ENCODE assay signal across 9 cellular contexts in genomic region chr14:34931206-34931605, GRCh38. TPM values are rescaled to one million over a fixed set of nuclear protein-coding genes. Genes with fewer than 3 reads are reported as not detected.
A peak's percentile ranks its signal among the peaks of the same experiment; 100 is the strongest.
DNase-seq lines count a peak whose midpoint lies in the region; ATAC-seq and TF ChIP-seq lines count a peak whose summit lies in the region.
"Had no signal": no experiment of that assay in that cellular context is flagged by ENCODE, and none has a peak within 500 bp of the region (broad histone marks: within the 10 kb centered on the region; RNA-seq: fewer than 3 reads in every experiment).

No MANE protein-coding gene starts in this region.

- peaks cover 3% of the 10 kb centered on the region for H3K36me3 Mint-ChIP-seq in IgD-negative memory B cell
- H3K36me3 Mint-ChIP-seq in effector memory CD8-positive, alpha-beta T cell (ENCODE audit: insufficient read depth): peaks cover 6% of the 10 kb centered on the region

- DNase-seq in activated CD4-positive, alpha-beta T cell treated with anti-CD3 and anti-CD28 coated beads for 4 hours: peak; percentile 39 to 40
- no peak for DNase-seq in activated CD4-positive, alpha-beta T cell treated with anti-CD3 and anti-CD28 coated beads for 1 hour
- DNase-seq in effector memory CD8-positive, alpha-beta T cell: peak; percentile 18 to 35 (median 23)
- DNase-seq in stimulated activated naive CD4-positive, alpha-beta T cell treated with Interleukin-2 at 50 U/mL for 16 hours (lab: John Stamatoyannopoulos, UW): peak; percentile 5
- DNase-seq in GM10266 (ENCODE audit: extremely low spot score) (no peak), NCI-H345 (lab: John Stamatoyannopoulos, UW) (no peak)
- DNase-seq: NCI-H524 had no signal

- H3K27me3 Mint-ChIP-seq in IgD-negative memory B cell: no peaks in the 10 kb centered on the region
- no peaks in the 10 kb centered on the region for H3K27me3 Mint-ChIP-seq in effector memory CD8-positive, alpha-beta T cell

- no peak for TF ChIP-seq CTCF in GM10266 (IDR thresholded peaks at IDR 0.05; ENCODE audit: control insufficient read depth, insufficient read depth, low read depth, missing control alignments)

- peaks cover 15 to 18% (median 17%) of the 10 kb centered on the region in 3 donors for H3K4me1 Mint-ChIP-seq in IgD-negative memory B cell
- peaks cover 15 to 24% of the 10 kb centered on the region in 2 donors for H3K4me1 Mint-ChIP-seq in effector memory CD8-positive, alpha-beta T cell (ENCODE audit: low read depth in 2 of 2)

- H3K9me3 Mint-ChIP-seq in IgD-negative memory B cell: no peaks in the 10 kb centered on the region
- H3K9me3 Mint-ChIP-seq in effector memory CD8-positive, alpha-beta T cell: no peaks in the 10 kb centered on the region

- peak overlapping the region; percentile 7 to 50 (median 24) for H3K4me3 Mint-ChIP-seq in IgD-negative memory B cell
- peak overlapping the region; percentile 67 to 77 for H3K4me3 Mint-ChIP-seq in effector memory CD8-positive, alpha-beta T cell

- H3K27ac Mint-ChIP-seq in IgD-negative memory B cell: peak overlapping the region; percentile 21 to 92 (median 84)
- peak overlapping the region; percentile 94 for H3K27ac Mint-ChIP-seq in effector memory CD8-positive, alpha-beta T cell

- ATAC-seq in effector memory CD8-positive, alpha-beta T cell (replicated peaks): peak; percentile 93
- no peak for ATAC-seq in HG03045 (IDR thresholded peaks at IDR 0.05; ENCODE audit: unreplicated experiment)

RNA-seq across cellular contexts. Expression of gene SRP54, which starts 51.6 kb away (rescaled TPM):
- polyA plus RNA-seq in IgD-negative memory B cell: 35.1 TPM

RNA-seq across cellular contexts. Expression of gene BAZ1A, which starts 56.0 kb away (rescaled TPM):
- polyA plus RNA-seq in IgD-negative memory B cell: 20.6 TPM

Comparison
In these comparisons a context has a peak if more than half of its experiments do, and no peak if none do; other contexts are left out.
1. DNase-seq: peak in activated CD4-positive, alpha-beta T cell treated with anti-CD3 and anti-CD28 coated beads for 4 hours (2 of 2), effector memory CD8-positive, alpha-beta T cell (3 of 3) and stimulated activated naive CD4-positive, alpha-beta T cell treated with Interleukin-2 at 50 U/mL for 16 hours (single experiment); none in activated CD4-positive, alpha-beta T cell treated with anti-CD3 and anti-CD28 coated beads for 1 hour (single experiment), GM10266 (single experiment) and NCI-H345 (single experiment).